ENCODE assay signal across 9 cellular contexts in the genomic region with DNA sequence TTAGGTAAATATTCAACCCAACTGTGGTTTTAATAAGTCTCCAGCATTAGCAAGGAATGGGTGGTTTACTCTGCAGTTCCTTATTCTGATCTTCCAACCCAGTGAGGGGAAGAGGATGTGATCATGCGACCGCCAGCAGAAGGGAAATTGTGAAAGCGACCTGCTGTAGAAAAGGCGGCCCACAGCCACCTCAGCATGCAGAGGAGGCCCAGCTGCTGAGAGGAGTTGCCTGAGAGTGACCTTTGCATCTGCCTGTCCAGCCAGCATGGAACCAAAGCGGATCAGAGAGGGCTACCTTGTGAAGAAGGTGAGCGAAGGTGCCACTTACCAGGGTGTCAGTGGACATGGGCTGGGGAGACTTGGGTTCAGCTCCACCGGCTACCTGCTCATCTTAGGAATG. TPM values are rescaled to one million over a fixed set of nuclear protein-coding genes. Genes with fewer than 3 reads are reported as not detected.
DNase-seq lines count a peak whose midpoint lies in the region; ATAC-seq lines count a peak whose summit lies in the region.
"Had no signal": no experiment of that assay in that cellular context is flagged by ENCODE, and none has a peak within 500 bp of the region (broad histone marks: within the 10 kb centered on the region; RNA-seq: fewer than 3 reads in every experiment).

A gene with protein sequence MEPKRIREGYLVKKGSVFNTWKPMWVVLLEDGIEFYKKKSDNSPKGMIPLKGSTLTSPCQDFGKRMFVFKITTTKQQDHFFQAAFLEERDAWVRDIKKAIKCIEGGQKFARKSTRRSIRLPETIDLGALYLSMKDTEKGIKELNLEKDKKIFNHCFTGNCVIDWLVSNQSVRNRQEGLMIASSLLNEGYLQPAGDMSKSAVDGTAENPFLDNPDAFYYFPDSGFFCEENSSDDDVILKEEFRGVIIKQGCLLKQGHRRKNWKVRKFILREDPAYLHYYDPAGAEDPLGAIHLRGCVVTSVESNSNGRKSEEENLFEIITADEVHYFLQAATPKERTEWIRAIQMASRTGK (plus strand): TSS at position 196 of the 400 bp plus-strand sequence. CDS start 70 bp downstream, at position 266.

- H3K36me3 ChIP-seq in HUES64 (ENCODE audit: insufficient read depth, low read length), result no peaks in the 10 kb centered on the region

- H3K4me1 ChIP-seq in HUES64 (ENCODE audit: insufficient read depth, low read length), result no peaks in the 10 kb centered on the region

- no peaks in the 10 kb centered on the region for H3K9me3 ChIP-seq in HUES64 (ENCODE audit: insufficient read depth, low read depth, low read length)

- DNase-seq in GF-D8 (lab: John Stamatoyannopoulos, UW), result peak; percentile 98
- DNase-seq in pons (ENCODE audit: low spot score), result peak; percentile 64
- DNase-seq in SK-N-DZ (ENCODE audit: low spot score), result no peak
- DNase-seq in stimulated activated CD4-positive, alpha-beta T cell treated with anti-CD3 and anti-CD28 coated beads, Interleukin-4, amount 100 ng/mL, for 24 hours, result no peak
- DNase-seq in NCI-H146 treated with DMSO at 0.1 percent for 48 hours (lab: John Stamatoyannopoulos, UW; ENCODE audit: unreplicated experiment), result no peak

- 0 out of 2 replicates have a peak within 1 kb of the TSS, but pooled peaks have one; percentile 9 for H3K9ac ChIP-seq in HUES64 (ENCODE audit: low read depth, low read length)

- ATAC-seq in GM21381 (IDR thresholded peaks at IDR 0.05; ENCODE audit: unreplicated experiment), result peak; percentile 57
- ATAC-seq: HCT116 had no signal

- WGBS in HUES64, result 89% methylated on average over 7 of the region's 7 CpGs

- no peak within 1 kb of the TSS for H3K27ac ChIP-seq in HUES64 (ENCODE audit: low read depth, low read length)
- peak within 1 kb of the TSS; percentile 21 for H3K27ac ChIP-seq in cingulate gyrus (ENCODE audit: low read depth, low read length)

- no peak within 1 kb of the TSS for H3K4me3 ChIP-seq in HUES64 (ENCODE audit: low read length)

- 0 out of 2 replicates have a peak, but pooled peaks cover 5% of the 10 kb centered on the region for H3K27me3 ChIP-seq in HUES64 (ENCODE audit: insufficient read depth, low read length)

RNA-seq across cellular contexts. Expression of the gene that starts here (rescaled TPM):
- polyA plus RNA-seq in HUES64 (2013, experiment 1 of 2), result not detected
- polyA plus RNA-seq in HUES64 (2013, experiment 2 of 2), result not detected
- 0.09 TPM in 1 of 2 replicates, not detected in the other for polyA plus RNA-seq in SK-N-DZ (2014; cell fraction: cytosol; rRNA removed)
- 0.13 TPM in 1 of 2 replicates, not detected in the other for polyA plus RNA-seq in SK-N-DZ (2014; cell fraction: nucleus; rRNA removed)

Comparison
In these comparisons a context has a peak if more than half of its experiments do, and no peak if none do; other contexts are left out.
1. DNase-seq: peak in GF-D8 (single experiment) and pons (single experiment); none in SK-N-DZ (single experiment), stimulated activated CD4-positive, alpha-beta T cell treated with anti-CD3 and anti-CD28 coated beads, Interleukin-4, amount 100 ng/mL, for 24 hours (single experiment) and NCI-H146 treated with DMSO at 0.1 percent for 48 hours (single experiment).